Comparison of ENCODE assay signal across 1 cellular context in the genomic region with DNA sequence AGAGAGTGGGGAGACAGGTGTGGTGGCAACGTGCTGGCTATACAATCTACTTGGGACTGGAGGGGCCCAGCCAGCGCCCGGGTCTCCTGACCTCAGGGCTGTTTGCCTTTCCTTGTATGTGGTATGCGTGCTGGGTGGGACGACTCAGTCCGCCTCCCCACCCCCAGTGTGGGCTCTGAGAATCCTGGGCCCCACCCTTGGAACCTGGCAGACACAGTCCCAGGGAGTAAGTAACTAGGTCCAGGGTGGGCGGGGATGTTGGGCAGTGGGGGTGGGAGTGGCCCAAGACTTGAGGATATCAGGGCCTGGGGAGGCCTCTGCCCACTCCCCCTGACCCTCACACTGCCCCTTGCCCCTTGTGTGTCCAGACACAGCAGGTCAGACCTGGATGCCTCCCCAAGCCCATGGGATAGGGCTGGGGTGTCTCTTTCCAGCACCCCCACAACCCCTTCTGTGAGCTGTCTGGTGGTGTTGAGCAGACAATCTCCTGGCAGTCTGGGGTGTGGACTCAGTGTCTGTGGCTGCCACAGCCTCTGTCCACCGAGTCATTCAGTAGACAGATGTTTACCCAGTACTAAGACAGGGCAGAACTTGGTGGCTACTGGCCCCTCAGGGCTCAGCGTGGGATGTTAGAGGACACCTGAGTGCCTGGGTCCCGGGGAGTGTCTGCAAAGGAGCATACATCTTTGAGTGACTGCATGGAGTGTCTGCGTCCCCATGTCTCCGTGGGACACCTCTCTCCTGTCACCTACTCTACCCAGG.
A peak's percentile ranks its signal among the peaks of the same experiment; 100 is the strongest.
TF ChIP-seq lines count a peak whose summit lies in the region.

No MANE protein-coding gene starts in this region.

TF ChIP-seq in HepG2, 621 proteins besides CTCF, POLR2A, EP300 and RAD21 (continued from another document and continues in another):
- TF ChIP-seq, protein P1, sequence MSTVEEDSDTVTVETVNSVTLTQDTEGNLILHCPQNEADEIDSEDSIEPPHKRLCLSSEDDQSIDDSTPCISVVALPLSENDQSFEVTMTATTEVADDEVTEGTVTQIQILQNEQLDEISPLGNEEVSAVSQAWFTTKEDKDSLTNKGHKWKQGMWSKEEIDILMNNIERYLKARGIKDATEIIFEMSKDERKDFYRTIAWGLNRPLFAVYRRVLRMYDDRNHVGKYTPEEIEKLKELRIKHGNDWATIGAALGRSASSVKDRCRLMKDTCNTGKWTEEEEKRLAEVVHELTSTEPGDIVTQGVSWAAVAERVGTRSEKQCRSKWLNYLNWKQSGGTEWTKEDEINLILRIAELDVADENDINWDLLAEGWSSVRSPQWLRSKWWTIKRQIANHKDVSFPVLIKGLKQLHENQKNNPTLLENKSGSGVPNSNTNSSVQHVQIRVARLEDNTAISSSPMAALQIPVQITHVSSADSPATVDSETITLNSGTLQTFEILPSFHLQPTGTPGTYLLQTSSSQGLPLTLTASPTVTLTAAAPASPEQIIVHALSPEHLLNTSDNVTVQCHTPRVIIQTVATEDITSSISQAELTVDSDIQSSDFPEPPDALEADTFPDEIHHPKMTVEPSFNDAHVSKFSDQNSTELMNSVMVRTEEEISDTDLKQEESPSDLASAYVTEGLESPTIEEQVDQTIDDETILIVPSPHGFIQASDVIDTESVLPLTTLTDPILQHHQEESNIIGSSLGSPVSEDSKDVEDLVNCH (CRISPR knock-in tag; IDR thresholded peaks at IDR 0.05): no peak
- TF ChIP-seq, protein P2, sequence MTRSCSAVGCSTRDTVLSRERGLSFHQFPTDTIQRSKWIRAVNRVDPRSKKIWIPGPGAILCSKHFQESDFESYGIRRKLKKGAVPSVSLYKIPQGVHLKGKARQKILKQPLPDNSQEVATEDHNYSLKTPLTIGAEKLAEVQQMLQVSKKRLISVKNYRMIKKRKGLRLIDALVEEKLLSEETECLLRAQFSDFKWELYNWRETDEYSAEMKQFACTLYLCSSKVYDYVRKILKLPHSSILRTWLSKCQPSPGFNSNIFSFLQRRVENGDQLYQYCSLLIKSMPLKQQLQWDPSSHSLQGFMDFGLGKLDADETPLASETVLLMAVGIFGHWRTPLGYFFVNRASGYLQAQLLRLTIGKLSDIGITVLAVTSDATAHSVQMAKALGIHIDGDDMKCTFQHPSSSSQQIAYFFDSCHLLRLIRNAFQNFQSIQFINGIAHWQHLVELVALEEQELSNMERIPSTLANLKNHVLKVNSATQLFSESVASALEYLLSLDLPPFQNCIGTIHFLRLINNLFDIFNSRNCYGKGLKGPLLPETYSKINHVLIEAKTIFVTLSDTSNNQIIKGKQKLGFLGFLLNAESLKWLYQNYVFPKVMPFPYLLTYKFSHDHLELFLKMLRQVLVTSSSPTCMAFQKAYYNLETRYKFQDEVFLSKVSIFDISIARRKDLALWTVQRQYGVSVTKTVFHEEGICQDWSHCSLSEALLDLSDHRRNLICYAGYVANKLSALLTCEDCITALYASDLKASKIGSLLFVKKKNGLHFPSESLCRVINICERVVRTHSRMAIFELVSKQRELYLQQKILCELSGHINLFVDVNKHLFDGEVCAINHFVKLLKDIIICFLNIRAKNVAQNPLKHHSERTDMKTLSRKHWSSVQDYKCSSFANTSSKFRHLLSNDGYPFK (CRISPR knock-in tag; IDR thresholded peaks at IDR 0.05; ENCODE audit: borderline replicate concordance): no peak
- TF ChIP-seq, protein P3, sequence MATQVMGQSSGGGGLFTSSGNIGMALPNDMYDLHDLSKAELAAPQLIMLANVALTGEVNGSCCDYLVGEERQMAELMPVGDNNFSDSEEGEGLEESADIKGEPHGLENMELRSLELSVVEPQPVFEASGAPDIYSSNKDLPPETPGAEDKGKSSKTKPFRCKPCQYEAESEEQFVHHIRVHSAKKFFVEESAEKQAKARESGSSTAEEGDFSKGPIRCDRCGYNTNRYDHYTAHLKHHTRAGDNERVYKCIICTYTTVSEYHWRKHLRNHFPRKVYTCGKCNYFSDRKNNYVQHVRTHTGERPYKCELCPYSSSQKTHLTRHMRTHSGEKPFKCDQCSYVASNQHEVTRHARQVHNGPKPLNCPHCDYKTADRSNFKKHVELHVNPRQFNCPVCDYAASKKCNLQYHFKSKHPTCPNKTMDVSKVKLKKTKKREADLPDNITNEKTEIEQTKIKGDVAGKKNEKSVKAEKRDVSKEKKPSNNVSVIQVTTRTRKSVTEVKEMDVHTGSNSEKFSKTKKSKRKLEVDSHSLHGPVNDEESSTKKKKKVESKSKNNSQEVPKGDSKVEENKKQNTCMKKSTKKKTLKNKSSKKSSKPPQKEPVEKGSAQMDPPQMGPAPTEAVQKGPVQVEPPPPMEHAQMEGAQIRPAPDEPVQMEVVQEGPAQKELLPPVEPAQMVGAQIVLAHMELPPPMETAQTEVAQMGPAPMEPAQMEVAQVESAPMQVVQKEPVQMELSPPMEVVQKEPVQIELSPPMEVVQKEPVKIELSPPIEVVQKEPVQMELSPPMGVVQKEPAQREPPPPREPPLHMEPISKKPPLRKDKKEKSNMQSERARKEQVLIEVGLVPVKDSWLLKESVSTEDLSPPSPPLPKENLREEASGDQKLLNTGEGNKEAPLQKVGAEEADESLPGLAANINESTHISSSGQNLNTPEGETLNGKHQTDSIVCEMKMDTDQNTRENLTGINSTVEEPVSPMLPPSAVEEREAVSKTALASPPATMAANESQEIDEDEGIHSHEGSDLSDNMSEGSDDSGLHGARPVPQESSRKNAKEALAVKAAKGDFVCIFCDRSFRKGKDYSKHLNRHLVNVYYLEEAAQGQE (IDR thresholded peaks at IDR 0.05; ENCODE audit: borderline replicate concordance in 1 of 2, low read depth in 1 of 2, low read length in 2 of 2): no peak
- TF ChIP-seq GLI4 (CRISPR knock-in tag; IDR thresholded peaks at IDR 0.05; ENCODE audit: borderline replicate concordance) (no peak), ATM (IDR thresholded peaks at IDR 0.05; ENCODE audit: borderline replicate concordance) (no peak), MAZ (IDR thresholded peaks at IDR 0.05; ENCODE audit: borderline replicate concordance, low read depth, low read length) (no peak), MAZ (CRISPR knock-in tag; IDR thresholded peaks at IDR 0.05; ENCODE audit: low read depth) (peak; percentile 45; the same call in 1 of the 2 replicates), ZNF501 (CRISPR knock-in tag; IDR thresholded peaks at IDR 0.05) (no peak), ZNF619 (CRISPR knock-in tag; IDR thresholded peaks at IDR 0.05) (no peak), ZFP62 (CRISPR knock-in tag; IDR thresholded peaks at IDR 0.05) (no peak), LCORL (IDR thresholded peaks at IDR 0.05) (no peak), LCORL (CRISPR knock-in tag; IDR thresholded peaks at IDR 0.05) (no peak; the same call in 1 of the 2 replicates), RBM39 (IDR thresholded peaks at IDR 0.05; ENCODE audit: low read depth, low read length, poor library complexity, severe bottlenecking) (peak; percentile 6), GATAD1 (CRISPR knock-in tag; IDR thresholded peaks at IDR 0.05) (no peak), YEATS4 (CRISPR knock-in tag; IDR thresholded peaks at IDR 0.05; ENCODE audit: borderline replicate concordance) (no peak), NPAS2 (CRISPR knock-in tag; IDR thresholded peaks at IDR 0.05; ENCODE audit: borderline replicate concordance) (no peak), NR2F2 (IDR thresholded peaks at IDR 0.05; ENCODE audit: borderline replicate concordance, low read depth) (no peak), KLF12 (CRISPR knock-in tag; IDR thresholded peaks at IDR 0.05; ENCODE audit: borderline replicate concordance) (no peak), GABPA (IDR thresholded peaks at IDR 0.05; ENCODE audit: low read depth, low read length) (no peak), GABPA (CRISPR knock-in tag; IDR thresholded peaks at IDR 0.05; ENCODE audit: low read depth) (no peak), CREM (IDR thresholded peaks at IDR 0.05) (no peak), CREM (CRISPR knock-in tag; IDR thresholded peaks at IDR 0.05) (no peak), XBP1 (CRISPR knock-in tag; IDR thresholded peaks at IDR 0.05) (no peak), ZNF160 (CRISPR knock-in tag; IDR thresholded peaks at IDR 0.05) (no peak), ZNF263 (CRISPR knock-in tag; IDR thresholded peaks at IDR 0.05) (no peak), ZNF446 (CRISPR knock-in tag; IDR thresholded peaks at IDR 0.05) (no peak)
- TF ChIP-seq, protein P4, sequence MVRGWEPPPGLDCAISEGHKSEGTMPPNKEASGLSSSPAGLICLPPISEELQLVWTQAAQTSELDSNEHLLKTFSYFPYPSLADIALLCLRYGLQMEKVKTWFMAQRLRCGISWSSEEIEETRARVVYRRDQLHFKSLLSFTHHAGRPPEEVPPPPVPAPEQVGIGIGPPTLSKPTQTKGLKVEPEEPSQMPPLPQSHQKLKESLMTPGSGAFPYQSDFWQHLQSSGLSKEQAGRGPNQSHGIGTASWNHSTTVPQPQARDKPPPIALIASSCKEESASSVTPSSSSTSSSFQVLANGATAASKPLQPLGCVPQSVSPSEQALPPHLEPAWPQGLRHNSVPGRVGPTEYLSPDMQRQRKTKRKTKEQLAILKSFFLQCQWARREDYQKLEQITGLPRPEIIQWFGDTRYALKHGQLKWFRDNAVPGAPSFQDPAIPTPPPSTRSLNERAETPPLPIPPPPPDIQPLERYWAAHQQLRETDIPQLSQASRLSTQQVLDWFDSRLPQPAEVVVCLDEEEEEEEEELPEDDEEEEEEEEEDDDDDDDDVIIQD (CRISPR knock-in tag; IDR thresholded peaks at IDR 0.05; ENCODE audit: low read depth): no peak
- TF ChIP-seq, protein P5, sequence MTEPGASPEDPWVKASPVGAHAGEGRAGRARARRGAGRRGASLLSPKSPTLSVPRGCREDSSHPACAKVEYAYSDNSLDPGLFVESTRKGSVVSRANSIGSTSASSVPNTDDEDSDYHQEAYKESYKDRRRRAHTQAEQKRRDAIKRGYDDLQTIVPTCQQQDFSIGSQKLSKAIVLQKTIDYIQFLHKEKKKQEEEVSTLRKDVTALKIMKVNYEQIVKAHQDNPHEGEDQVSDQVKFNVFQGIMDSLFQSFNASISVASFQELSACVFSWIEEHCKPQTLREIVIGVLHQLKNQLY (CRISPR knock-in tag; IDR thresholded peaks at IDR 0.05): no peak
- TF ChIP-seq, protein P6, sequence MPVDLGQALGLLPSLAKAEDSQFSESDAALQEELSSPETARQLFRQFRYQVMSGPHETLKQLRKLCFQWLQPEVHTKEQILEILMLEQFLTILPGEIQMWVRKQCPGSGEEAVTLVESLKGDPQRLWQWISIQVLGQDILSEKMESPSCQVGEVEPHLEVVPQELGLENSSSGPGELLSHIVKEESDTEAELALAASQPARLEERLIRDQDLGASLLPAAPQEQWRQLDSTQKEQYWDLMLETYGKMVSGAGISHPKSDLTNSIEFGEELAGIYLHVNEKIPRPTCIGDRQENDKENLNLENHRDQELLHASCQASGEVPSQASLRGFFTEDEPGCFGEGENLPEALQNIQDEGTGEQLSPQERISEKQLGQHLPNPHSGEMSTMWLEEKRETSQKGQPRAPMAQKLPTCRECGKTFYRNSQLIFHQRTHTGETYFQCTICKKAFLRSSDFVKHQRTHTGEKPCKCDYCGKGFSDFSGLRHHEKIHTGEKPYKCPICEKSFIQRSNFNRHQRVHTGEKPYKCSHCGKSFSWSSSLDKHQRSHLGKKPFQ (CRISPR knock-in tag; IDR thresholded peaks at IDR 0.05; ENCODE audit: insufficient replicate concordance): no peak
- TF ChIP-seq, protein P7, sequence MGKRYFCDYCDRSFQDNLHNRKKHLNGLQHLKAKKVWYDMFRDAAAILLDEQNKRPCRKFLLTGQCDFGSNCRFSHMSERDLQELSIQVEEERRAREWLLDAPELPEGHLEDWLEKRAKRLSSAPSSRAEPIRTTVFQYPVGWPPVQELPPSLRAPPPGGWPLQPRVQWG (CRISPR knock-in tag; IDR thresholded peaks at IDR 0.05; ENCODE audit: borderline replicate concordance, low read depth): no peak
- TF ChIP-seq, protein P8, sequence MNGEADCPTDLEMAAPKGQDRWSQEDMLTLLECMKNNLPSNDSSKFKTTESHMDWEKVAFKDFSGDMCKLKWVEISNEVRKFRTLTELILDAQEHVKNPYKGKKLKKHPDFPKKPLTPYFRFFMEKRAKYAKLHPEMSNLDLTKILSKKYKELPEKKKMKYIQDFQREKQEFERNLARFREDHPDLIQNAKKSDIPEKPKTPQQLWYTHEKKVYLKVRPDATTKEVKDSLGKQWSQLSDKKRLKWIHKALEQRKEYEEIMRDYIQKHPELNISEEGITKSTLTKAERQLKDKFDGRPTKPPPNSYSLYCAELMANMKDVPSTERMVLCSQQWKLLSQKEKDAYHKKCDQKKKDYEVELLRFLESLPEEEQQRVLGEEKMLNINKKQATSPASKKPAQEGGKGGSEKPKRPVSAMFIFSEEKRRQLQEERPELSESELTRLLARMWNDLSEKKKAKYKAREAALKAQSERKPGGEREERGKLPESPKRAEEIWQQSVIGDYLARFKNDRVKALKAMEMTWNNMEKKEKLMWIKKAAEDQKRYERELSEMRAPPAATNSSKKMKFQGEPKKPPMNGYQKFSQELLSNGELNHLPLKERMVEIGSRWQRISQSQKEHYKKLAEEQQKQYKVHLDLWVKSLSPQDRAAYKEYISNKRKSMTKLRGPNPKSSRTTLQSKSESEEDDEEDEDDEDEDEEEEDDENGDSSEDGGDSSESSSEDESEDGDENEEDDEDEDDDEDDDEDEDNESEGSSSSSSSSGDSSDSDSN (CRISPR knock-in tag; IDR thresholded peaks at IDR 0.05): 0 out of 2 replicates have a peak, but pooled peaks have one; percentile 3
- TF ChIP-seq, protein P9, sequence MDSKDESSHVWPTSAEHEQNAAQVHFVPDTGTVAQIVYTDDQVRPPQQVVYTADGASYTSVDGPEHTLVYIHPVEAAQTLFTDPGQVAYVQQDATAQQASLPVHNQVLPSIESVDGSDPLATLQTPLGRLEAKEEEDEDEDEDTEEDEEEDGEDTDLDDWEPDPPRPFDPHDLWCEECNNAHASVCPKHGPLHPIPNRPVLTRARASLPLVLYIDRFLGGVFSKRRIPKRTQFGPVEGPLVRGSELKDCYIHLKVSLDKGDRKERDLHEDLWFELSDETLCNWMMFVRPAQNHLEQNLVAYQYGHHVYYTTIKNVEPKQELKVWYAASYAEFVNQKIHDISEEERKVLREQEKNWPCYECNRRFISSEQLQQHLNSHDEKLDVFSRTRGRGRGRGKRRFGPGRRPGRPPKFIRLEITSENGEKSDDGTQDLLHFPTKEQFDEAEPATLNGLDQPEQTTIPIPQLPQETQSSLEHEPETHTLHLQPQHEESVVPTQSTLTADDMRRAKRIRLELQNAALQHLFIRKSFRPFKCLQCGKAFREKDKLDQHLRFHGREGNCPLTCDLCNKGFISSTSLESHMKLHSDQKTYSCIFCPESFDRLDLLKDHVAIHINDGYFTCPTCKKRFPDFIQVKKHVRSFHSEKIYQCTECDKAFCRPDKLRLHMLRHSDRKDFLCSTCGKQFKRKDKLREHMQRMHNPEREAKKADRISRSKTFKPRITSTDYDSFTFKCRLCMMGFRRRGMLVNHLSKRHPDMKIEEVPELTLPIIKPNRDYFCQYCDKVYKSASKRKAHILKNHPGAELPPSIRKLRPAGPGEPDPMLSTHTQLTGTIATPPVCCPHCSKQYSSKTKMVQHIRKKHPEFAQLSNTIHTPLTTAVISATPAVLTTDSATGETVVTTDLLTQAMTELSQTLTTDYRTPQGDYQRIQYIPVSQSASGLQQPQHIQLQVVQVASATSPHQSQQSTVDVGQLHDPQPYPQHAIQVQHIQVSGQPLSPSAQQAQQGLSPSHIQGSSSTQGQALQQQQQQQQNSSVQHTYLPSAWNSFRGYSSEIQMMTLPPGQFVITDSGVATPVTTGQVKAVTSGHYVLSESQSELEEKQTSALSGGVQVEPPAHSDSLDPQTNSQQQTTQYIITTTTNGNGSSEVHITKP (CRISPR knock-in tag; IDR thresholded peaks at IDR 0.05; ENCODE audit: low read depth): no peak
